23 cellular contexts compared by ENCODE assay signal in the genomic region with DNA sequence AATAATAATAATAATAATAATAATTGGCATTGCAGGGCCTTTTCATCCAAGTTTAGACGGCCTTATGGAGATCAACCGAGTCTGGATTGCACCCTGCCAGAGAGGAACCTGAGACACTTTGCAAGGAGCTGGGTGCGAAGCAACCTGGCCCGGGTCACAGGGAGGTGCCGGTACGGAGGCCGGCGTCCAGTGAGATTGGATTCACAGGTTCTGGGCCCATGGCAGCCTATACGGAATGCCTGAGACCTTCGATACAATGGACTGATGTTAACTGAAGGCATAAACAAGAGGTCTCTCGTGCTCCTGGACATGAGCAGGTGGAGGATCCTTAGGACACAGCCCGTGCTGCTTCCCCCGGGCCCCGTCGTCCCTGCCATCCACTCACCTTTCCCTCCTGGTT.
A peak's percentile ranks its signal among the peaks of the same experiment; 100 is the strongest.
DNase-seq lines count a peak whose midpoint lies in the region; TF ChIP-seq lines count a peak whose summit lies in the region.
"Had no signal": no experiment of that assay in that cellular context is flagged by ENCODE, and none has a peak within 500 bp of the region (broad histone marks: within the 10 kb centered on the region; RNA-seq: fewer than 3 reads in every experiment).

No MANE protein-coding gene starts in this region.

- H3K79me2 ChIP-seq in mammary epithelial cell (ENCODE audit: insufficient read depth, low read length) = no peaks in the 10 kb centered on the region

- H3K9me3 ChIP-seq in mammary epithelial cell (replicated peaks; ENCODE audit: insufficient read depth, low read length) = peaks cover 49% of the 10 kb centered on the region
- H3K9me3 ChIP-seq: BE2C, BLaER1 had no signal

- no peak overlapping the region for H3K4me2 ChIP-seq in mammary epithelial cell (ENCODE audit: insufficient read depth, low read depth, low read length)
- H3K4me2 ChIP-seq: BLaER1 had no signal

- no peak overlapping the region for H3K9ac ChIP-seq in mammary epithelial cell (ENCODE audit: insufficient read depth, low read length)
- H3K9ac ChIP-seq: BLaER1 had no signal

- in situ Hi-C loops in mammary epithelial cell (cut with MboI; ENCODE audit: low sequenced_read_pairs in 2 of 2) = no loop called here

- dilution Hi-C loops in mammary epithelial cell (cut with HindIII; ENCODE audit: low sequenced_read_pairs) = no loop called here

- no peaks in the 10 kb centered on the region for H3K27me3 ChIP-seq in mammary epithelial cell (ENCODE audit: insufficient read depth, low read length)
- H3K27me3 ChIP-seq: BE2C, BLaER1 had no signal

- DNase-seq in NCI-H69 (lab: John Stamatoyannopoulos, UW) (peak; percentile 52), ecto neural progenitor cell (ENCODE audit: low spot score) (peak; percentile 25), posterior vena cava (ENCODE audit: low spot score) (peak; percentile 25), mammary epithelial cell (no peak), NCI-H526 (lab: John Stamatoyannopoulos, UW) (no peak)
- DNase-seq in stimulated activated CD4-positive, alpha-beta T cell treated with anti-CD3 and anti-CD28 coated beads, Interleukin-2, amount 100 ng/mL, for 48 hours = no peak
- DNase-seq: 8988T; ACHN; BE2C; C1 segment of cervical spinal cord; CD4-positive, alpha-beta memory T cell; CD4-positive, CD25-positive, alpha-beta regulatory T cell; CD8-positive, alpha-beta memory T cell; COR-L47; DMS 273 treated with DMSO at 0.1 percent for 48 hours; DMS153; DMS53; DMS79; DND-41; EL; GDM1 had no signal

- BruUV-seq in mammary epithelial cell (replicated peaks; lab: Mats Ljungman, UMichigan) = no TSS peak

- H3K4me1 ChIP-seq in mammary epithelial cell (ENCODE audit: insufficient read depth, low read length) = no peaks in the 10 kb centered on the region
- H3K4me1 ChIP-seq: BE2C had no signal

- H2AFZ ChIP-seq in mammary epithelial cell (ENCODE audit: low read depth, low read length) = no peak overlapping the region

- no peaks in the 10 kb centered on the region for H4K20me1 ChIP-seq in mammary epithelial cell (ENCODE audit: insufficient read depth, low read length)
- H4K20me1 ChIP-seq: BLaER1 had no signal

- no peak overlapping the region for H3K4me3 ChIP-seq in mammary epithelial cell (replicated peaks in 1 of 3; ENCODE audit: insufficient read depth in 1 of 3, low read depth in 2 of 3, low read length in 3 of 3)
- H3K4me3 ChIP-seq: BLaER1, GM12878 had no signal

- intact Hi-C loops in posterior vena cava (cut with DNase I) = no loop called here
- intact Hi-C loops in mammary epithelial cell (cut with micrococcal nuclease) = no loop called here

- CTCF ChIA-PET in mammary epithelial cell (lab: Charles Lee; ENCODE audit: low non-redundant PET) = no interaction called here

- no peak overlapping the region for H3K27ac ChIP-seq in mammary epithelial cell (ENCODE audit: insufficient read depth, low read depth, low read length)
- H3K27ac ChIP-seq: BLaER1 had no signal

- 60% methylated on average over 15 of the region's 15 CpGs for WGBS in mammary epithelial cell (ENCODE audit: low coverage, missing lambda C conversion rate)

- no peak for TF ChIP-seq CTCF in mammary epithelial cell (conservative IDR thresholded peaks at IDR 0.05 in 1 of 2, IDR thresholded peaks at IDR 0.05 in 1 of 2; ENCODE audit: extremely low read depth in 1 of 2, insufficient read depth in 1 of 2, low read depth in 1 of 2, low read length in 2 of 2)

- no peaks in the 10 kb centered on the region for H3K36me3 ChIP-seq in mammary epithelial cell (ENCODE audit: insufficient read depth, low read length)
- H3K36me3 ChIP-seq: BE2C, BLaER1 had no signal

Comparison
In these comparisons a context has a peak if more than half of its experiments do, and no peak if none do; other contexts are left out.
1. DNase-seq: peak in NCI-H69 (single experiment), ecto neural progenitor cell (single experiment) and posterior vena cava (single experiment); none in mammary epithelial cell (single experiment), stimulated activated CD4-positive, alpha-beta T cell treated with anti-CD3 and anti-CD28 coated beads, Interleukin-2, amount 100 ng/mL, for 48 hours (0 of 2) and NCI-H526 (0 of 2).